8 cellular contexts compared by ENCODE assay signal in genomic region chr17:2214887-2215615, GRCh38.
DNase-seq lines count a peak whose midpoint lies in the region; ATAC-seq and TF ChIP-seq lines count a peak whose summit lies in the region.

No MANE protein-coding gene starts in this region.

- H3K36me3 ChIP-seq in skeletal muscle tissue (ENCODE audit: control insufficient read depth in 3 of 3, insufficient read depth in 3 of 3, low read length in 3 of 3): no peaks in the 10 kb centered on the region

- peaks cover 38 to 48% (median 41%) of the 10 kb centered on the region in 3 donors for H3K4me1 ChIP-seq in skeletal muscle tissue (ENCODE audit: control insufficient read depth in 3 of 3, insufficient read depth in 3 of 3, low read length in 3 of 3)

- DNase-seq in H4 (ENCODE audit: low spot score): peak; percentile 11
- DNase-seq in WTC11 (ENCODE audit: low spot score): no peak
- DNase-seq in globus pallidus (ENCODE audit: low spot score): peak; percentile 33
- no peak for DNase-seq in NCI-H1436 treated with DMSO at 0.1 percent for 48 hours (lab: John Stamatoyannopoulos, UW)
- no peak for DNase-seq in DMS 273 (lab: John Stamatoyannopoulos, UW; ENCODE audit: unreplicated experiment)
- no peak for DNase-seq in T-helper 9 cell

- peak overlapping the region; percentile 25; the same call in 1 of the 2 replicates for H3K4me3 Mint-ChIP-seq in WTC11

- H3K9me3 Mint-ChIP-seq in WTC11: no peaks in the 10 kb centered on the region

- H3K4me3 ChIP-seq in skeletal muscle tissue (ENCODE audit: low read length in 3 of 3): peak overlapping the region; percentile 46 to 57 (median 57)

- CTCF ChIA-PET in WTC11 (lab: Charles Lee): interaction anchor here (0.6 to 2.7 kb wide), 11 partner anchors 17 to 160 kb away, joined by 3 to 12 read pairs (median 6); partner anchors contain the start of gene HIC1

- peaks cover 33% of the 10 kb centered on the region for H3K4me1 Mint-ChIP-seq in WTC11

- POLR2A ChIA-PET in WTC11 (lab: Charles Lee): no interaction called here

- no peaks in the 10 kb centered on the region for H3K27me3 ChIP-seq in skeletal muscle tissue (ENCODE audit: control insufficient read depth in 3 of 3, insufficient read depth in 3 of 3, low read length in 3 of 3)

- H3K27ac ChIP-seq in skeletal muscle tissue (ENCODE audit: low read depth, low read length): peak overlapping the region; percentile 96

- TF ChIP-seq CTCF in WTC11 (IDR thresholded peaks at IDR 0.05): no peak

- peak overlapping the region; percentile 69 to 82 (median 78) for H3K9ac ChIP-seq in skeletal muscle tissue (ENCODE audit: low read depth in 1 of 3, low read length in 3 of 3)

- peak overlapping the region; percentile 81 for H3K27ac Mint-ChIP-seq in WTC11

- ATAC-seq in WTC11 (no peak), GM19452 (IDR thresholded peaks at IDR 0.05; ENCODE audit: unreplicated experiment) (no peak)

- no peaks in the 10 kb centered on the region for H3K9me3 ChIP-seq in skeletal muscle tissue (ENCODE audit: control insufficient read depth in 3 of 3, low read length in 3 of 3)

- peaks cover 3% of the 10 kb centered on the region for H3K36me3 Mint-ChIP-seq in WTC11

- H3K27me3 Mint-ChIP-seq in WTC11 (ENCODE audit: low read depth): no peaks in the 10 kb centered on the region

TF ChIP-seq in WTC11, 78 proteins besides CTCF, POLR2A, EP300 and RAD21:
- TF ChIP-seq USF1 (CRISPR knock-in tag; IDR thresholded peaks at IDR 0.05) (no peak), MXD4 (CRISPR knock-in tag; IDR thresholded peaks at IDR 0.05; ENCODE audit: borderline replicate concordance) (no peak), SMAD3 (CRISPR knock-in tag; IDR thresholded peaks at IDR 0.05; ENCODE audit: borderline replicate concordance) (no peak), HMGXB4 (CRISPR knock-in tag; IDR thresholded peaks at IDR 0.05) (no peak), FOXJ3 (CRISPR knock-in tag; IDR thresholded peaks at IDR 0.05; ENCODE audit: borderline replicate concordance) (no peak), GRHL2 (CRISPR knock-in tag; IDR thresholded peaks at IDR 0.05; ENCODE audit: insufficient replicate concordance, severe bottlenecking) (no peak), ZNF512 (CRISPR knock-in tag; IDR thresholded peaks at IDR 0.05; ENCODE audit: borderline replicate concordance) (no peak), ATF1 (CRISPR knock-in tag; IDR thresholded peaks at IDR 0.05) (no peak), NFE2L1 (CRISPR knock-in tag; IDR thresholded peaks at IDR 0.05) (no peak), KAT7 (CRISPR knock-in tag; IDR thresholded peaks at IDR 0.05; ENCODE audit: borderline replicate concordance) (no peak), MYBL2 (CRISPR knock-in tag; IDR thresholded peaks at IDR 0.05) (no peak), E2F5 (CRISPR knock-in tag; IDR thresholded peaks at IDR 0.05) (no peak), TP53 (CRISPR knock-in tag; IDR thresholded peaks at IDR 0.05) (no peak), MLX (CRISPR knock-in tag; IDR thresholded peaks at IDR 0.05) (no peak), OVOL2 (CRISPR knock-in tag; IDR thresholded peaks at IDR 0.05; ENCODE audit: borderline replicate concordance) (no peak), USF2 (CRISPR knock-in tag; IDR thresholded peaks at IDR 0.05) (no peak), JAZF1 (CRISPR knock-in tag; IDR thresholded peaks at IDR 0.05) (no peak), ZNF138 (CRISPR knock-in tag; conservative IDR thresholded peaks at IDR 0.05) (no peak), GABPB1 (CRISPR knock-in tag; IDR thresholded peaks at IDR 0.05) (no peak)

Comparison
In these comparisons a context has a peak if more than half of its experiments do, and no peak if none do; other contexts are left out.
1. DNase-seq: peak in H4 (single experiment) and globus pallidus (single experiment); none in WTC11 (single experiment), NCI-H1436 treated with DMSO at 0.1 percent for 48 hours (single experiment), DMS 273 (single experiment) and T-helper 9 cell (single experiment).